In genomic region chr5:167936944-167937627, GRCh38 we compare ENCODE assay signal across 21 cellular contexts.
"Had no signal": no experiment of that assay in that cellular context is flagged by ENCODE, and none has a peak within 500 bp of the region (broad histone marks: within the 10 kb centered on the region; RNA-seq: fewer than 3 reads in every experiment).

No MANE protein-coding gene starts in this region.

- DNase-seq: activated CD4-positive, alpha-beta memory T cell treated with anti-CD3 and anti-CD28 coated beads, Interleukin-2, amount 10 ng/mL, durations not matched to agents 7 days and 5 days; activated CD4-positive, alpha-beta T cell treated with anti-CD3 and anti-CD28 coated beads, Interleukin-2, amount 10 ng/mL, durations not matched to agents 24 days and 14 days; activated CD8-positive, alpha-beta memory T cell treated with anti-CD3 and anti-CD28 coated beads, Interleukin-2, amount 10 ng/mL, durations not matched to agents 7 days and 5 days; activated effector memory CD4-positive, alpha-beta T cell treated with anti-CD3 and anti-CD28 coated beads, Interleukin-2, amount 50 U/mL, for 16 hours; activated naive CD4-positive, alpha-beta T cell treated with anti-CD3 and anti-CD28 coated beads, Interleukin-2, amount 10 ng/mL, durations not matched to agents 7 days and 5 days; activated T-cell treated with anti-CD3 and anti-CD28 coated beads for 4 hours; amygdala; cortex of kidney; left colon; lower lobe of right lung; naive thymus-derived CD4-positive, alpha-beta T cell; occipital lobe; retina; stimulated activated CD4-positive, alpha-beta T cell treated with anti-CD3 and anti-CD28 coated beads, Interleukin-1b, Interleukin-23, amount 100 ng/mL, for 48 hours; stimulated activated naive B cell treated with anti-CD40 and anti-IgM and Interleukin-4, amounts not matched to agents 10 μg/mL and 1 μg/mL and 100 μg/mL, for 72 hours; SW 1271; upper lobe of left lung had no signal

- ATAC-seq: activated CD8-positive, alpha-beta memory T cell treated with anti-CD3 and anti-CD28 coated beads, Interleukin-2, amount 10 ng/mL, durations not matched to agents 7 days and 5 days; left colon; lower lobe of right lung; naive thymus-derived CD4-positive, alpha-beta T cell; stimulated activated naive B cell treated with anti-CD40 and anti-IgM and Interleukin-4, amounts not matched to agents 10 μg/mL and 1 μg/mL and 100 μg/mL, for 72 hours had no signal

- H3K9me3 Mint-ChIP-seq: activated CD4-positive, alpha-beta memory T cell treated with anti-CD3 and anti-CD28 coated beads, Interleukin-2, amount 10 ng/mL, durations not matched to agents 7 days and 5 days; activated naive CD4-positive, alpha-beta T cell treated with anti-CD3 and anti-CD28 coated beads, Interleukin-2, amount 10 ng/mL, durations not matched to agents 7 days and 5 days; neural crest cell had no signal

- H3K9me3 ChIP-seq: lower lobe of right lung, thoracic aorta, upper lobe of left lung had no signal

- H3K4me3 ChIP-seq: cardiac muscle cell, lower lobe of right lung, thoracic aorta, upper lobe of left lung had no signal

- H3K4me1 ChIP-seq: lower lobe of right lung, upper lobe of left lung had no signal

- H3K4me3 Mint-ChIP-seq: activated CD4-positive, alpha-beta memory T cell treated with anti-CD3 and anti-CD28 coated beads, Interleukin-2, amount 10 ng/mL, durations not matched to agents 7 days and 5 days; activated CD4-positive, alpha-beta T cell treated with anti-CD3 and anti-CD28 coated beads, Interleukin-2, amount 10 ng/mL, durations not matched to agents 24 days and 14 days; activated CD8-positive, alpha-beta memory T cell treated with anti-CD3 and anti-CD28 coated beads, Interleukin-2, amount 10 ng/mL, durations not matched to agents 7 days and 5 days; activated naive CD4-positive, alpha-beta T cell treated with anti-CD3 and anti-CD28 coated beads, Interleukin-2, amount 10 ng/mL, durations not matched to agents 7 days and 5 days; naive thymus-derived CD4-positive, alpha-beta T cell; neural crest cell had no signal

- H3K27me3 ChIP-seq: cardiac muscle cell, upper lobe of left lung had no signal

- H3K27ac ChIP-seq: cardiac muscle cell, epithelial cell of prostate, lower lobe of right lung, thoracic aorta, upper lobe of left lung had no signal

- H3K36me3 ChIP-seq: cardiac muscle cell, lower lobe of right lung, thoracic aorta, upper lobe of left lung had no signal

- H3K27ac Mint-ChIP-seq: activated CD4-positive, alpha-beta memory T cell treated with anti-CD3 and anti-CD28 coated beads, Interleukin-2, amount 10 ng/mL, durations not matched to agents 7 days and 5 days; activated CD4-positive, alpha-beta T cell treated with anti-CD3 and anti-CD28 coated beads, Interleukin-2, amount 10 ng/mL, durations not matched to agents 24 days and 14 days; activated CD8-positive, alpha-beta memory T cell treated with anti-CD3 and anti-CD28 coated beads, Interleukin-2, amount 10 ng/mL, durations not matched to agents 7 days and 5 days; activated naive CD4-positive, alpha-beta T cell treated with anti-CD3 and anti-CD28 coated beads, Interleukin-2, amount 10 ng/mL, durations not matched to agents 7 days and 5 days; naive thymus-derived CD4-positive, alpha-beta T cell; stimulated activated naive B cell treated with anti-CD40 and anti-IgM and Interleukin-4, amounts not matched to agents 10 μg/mL and 1 μg/mL and 100 μg/mL, for 72 hours had no signal

- H3K36me3 Mint-ChIP-seq: activated CD8-positive, alpha-beta memory T cell treated with anti-CD3 and anti-CD28 coated beads, Interleukin-2, amount 10 ng/mL, durations not matched to agents 7 days and 5 days; activated naive CD4-positive, alpha-beta T cell treated with anti-CD3 and anti-CD28 coated beads, Interleukin-2, amount 10 ng/mL, durations not matched to agents 7 days and 5 days; naive thymus-derived CD4-positive, alpha-beta T cell; stimulated activated naive B cell treated with anti-CD40 and anti-IgM and Interleukin-4, amounts not matched to agents 10 μg/mL and 1 μg/mL and 100 μg/mL, for 72 hours had no signal

- H3K4me1 Mint-ChIP-seq: activated CD4-positive, alpha-beta memory T cell treated with anti-CD3 and anti-CD28 coated beads, Interleukin-2, amount 10 ng/mL, durations not matched to agents 7 days and 5 days; stimulated activated naive B cell treated with anti-CD40 and anti-IgM and Interleukin-4, amounts not matched to agents 10 μg/mL and 1 μg/mL and 100 μg/mL, for 72 hours had no signal
